In the genomic region with DNA sequence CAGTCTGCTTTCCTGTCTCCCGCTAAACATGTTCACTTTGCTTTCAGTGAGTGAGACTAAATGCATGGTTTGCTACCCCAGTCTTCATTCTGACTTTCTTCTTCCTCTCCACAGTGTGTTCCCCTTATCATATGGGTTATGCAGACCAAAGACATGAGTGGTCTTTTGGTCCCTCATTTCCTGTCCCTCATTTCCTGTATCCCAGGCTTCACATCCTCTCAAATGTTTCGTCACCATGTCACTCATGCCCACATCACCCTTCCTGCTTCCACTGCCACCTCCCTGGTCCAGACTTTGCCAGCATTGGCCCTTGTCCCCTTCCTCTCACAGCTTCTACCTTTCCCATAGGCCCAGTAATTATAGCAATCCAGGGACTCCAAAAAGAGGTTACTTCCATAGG, we compare ENCODE assay signal across 16 cellular contexts.
DNase-seq lines count a peak whose midpoint lies in the region; ATAC-seq and TF ChIP-seq lines count a peak whose summit lies in the region.
"Had no signal": no experiment of that assay in that cellular context is flagged by ENCODE, and none has a peak within 500 bp of the region (broad histone marks: within the 10 kb centered on the region; RNA-seq: fewer than 3 reads in every experiment).

No MANE protein-coding gene starts in this region.

- no peaks in the 10 kb centered on the region for H3K36me3 ChIP-seq in esophagus squamous epithelium
- H3K36me3 ChIP-seq: BE2C, BLaER1 had no signal

- H3K4me1 ChIP-seq in esophagus squamous epithelium, result no peaks in the 10 kb centered on the region
- H3K4me1 ChIP-seq: BE2C, Caco-2 had no signal

- no peak for ATAC-seq in GM18868 (IDR thresholded peaks at IDR 0.05; ENCODE audit: unreplicated experiment)
- ATAC-seq: CD8-positive, alpha-beta T cell had no signal

- H3K27me3 ChIP-seq in esophagus squamous epithelium, result no peaks in the 10 kb centered on the region
- H3K27me3 ChIP-seq: BE2C, BLaER1 had no signal

- no peak for TF ChIP-seq CTCF in esophagus squamous epithelium (IDR thresholded peaks at IDR 0.05)

- WGBS in esophagus squamous epithelium, 2 donors, result 74 to 92% methylated on average over 2 of the region's 2 CpGs

- H3K4me3 ChIP-seq in esophagus squamous epithelium, result no peak overlapping the region
- H3K4me3 ChIP-seq: BLaER1 had no signal

- H3K27ac ChIP-seq in esophagus squamous epithelium, result no peak overlapping the region
- H3K27ac ChIP-seq: BLaER1, C4-2B had no signal

- DNase-seq in HT1080 (ENCODE audit: low read depth) (peak; percentile 53), dermis blood vessel endothelial cell (peak; percentile 10), esophagus squamous epithelium (lab: John Stamatoyannopoulos, UW) (no peak)
- no peak for DNase-seq in stimulated activated CD4-positive, alpha-beta T cell treated with anti-CD3 and anti-CD28 coated beads, Interleukin-4, amount 100 ng/mL, for 24 hours
- DNase-seq: 8988T; ACHN; BE2C; Caco-2; Calu3; CD4-positive, alpha-beta T cell; CD8-positive, alpha-beta T cell; DMS79 treated with DMSO at 0.1 percent for 48 hours; GF-D8 had no signal

- intact Hi-C loops in esophagus squamous epithelium (cut with DNase I), result no loop called here

- H3K9me3 ChIP-seq in esophagus squamous epithelium, result no peaks in the 10 kb centered on the region
- H3K9me3 ChIP-seq: BE2C, BLaER1, Caco-2 had no signal

- no peak for TF ChIP-seq POLR2A in esophagus squamous epithelium (IDR thresholded peaks at IDR 0.05)

Comparison
In these comparisons a context has a peak if more than half of its experiments do, and no peak if none do; other contexts are left out.
1. DNase-seq: peak in HT1080 (single experiment) and dermis blood vessel endothelial cell (single experiment); none in stimulated activated CD4-positive, alpha-beta T cell treated with anti-CD3 and anti-CD28 coated beads, Interleukin-4, amount 100 ng/mL, for 24 hours (single experiment) and esophagus squamous epithelium (single experiment).